Comparison of ENCODE assay signal across 8 cellular contexts in genomic region chr2:218168635-218169462, GRCh38. TPM values are rescaled to one million over a fixed set of nuclear protein-coding genes. Genes with fewer than 3 reads are reported as not detected.
DNase-seq lines count a peak whose midpoint lies in the region; ATAC-seq and TF ChIP-seq lines count a peak whose summit lies in the region.

No MANE protein-coding gene starts in this region.

- no peak overlapping the region for H3K27ac ChIP-seq in right atrium auricular region

- H3K36me3 ChIP-seq in right atrium auricular region: no peaks in the 10 kb centered on the region

- H3K27me3 ChIP-seq in right atrium auricular region: no peaks in the 10 kb centered on the region

- H3K4me1 ChIP-seq in right atrium auricular region: no peaks in the 10 kb centered on the region

- peak; percentile 47 to 69 for TF ChIP-seq CTCF in right atrium auricular region (IDR thresholded peaks at IDR 0.05)

- ATAC-seq in HG02763 (IDR thresholded peaks at IDR 0.05; ENCODE audit: unreplicated experiment) (peak; percentile 45), HG03039 (IDR thresholded peaks at IDR 0.05; ENCODE audit: unreplicated experiment) (no peak), GM18861 (IDR thresholded peaks at IDR 0.05; ENCODE audit: unreplicated experiment) (no peak)

- no peaks in the 10 kb centered on the region for H3K9me3 ChIP-seq in right atrium auricular region

- peak; percentile 77 for DNase-seq in ELF-1 (ENCODE audit: low read depth, low spot score)
- DNase-seq in SHP77 (lab: John Stamatoyannopoulos, UW): peak; percentile 20 to 35
- peak; percentile 37 to 44 for DNase-seq in activated T-helper 1 cell treated with anti-CD3 and anti-CD28 coated beads, Interleukin-2, amount 50 U/mL, for 16 hours (ENCODE audit: low read depth in 1 of 2, low spot score in 1 of 2)
- peak; percentile 63 for DNase-seq in right atrium auricular region (ENCODE audit: low spot score)
- DNase-seq in stimulated activated CD4-positive, alpha-beta T cell treated with anti-CD3 and anti-CD28 coated beads, Interleukin-12 subunit alpha, Interleukin-12 subunit beta, amount 100 ng/mL, for 4 hours: peak; percentile 59

- no peak overlapping the region for H3K4me3 ChIP-seq in right atrium auricular region

RNA-seq across cellular contexts. Expression of gene CXCR1, which starts 2.1 kb away (rescaled TPM):
- total RNA-seq in right atrium auricular region: under 1 TPM; 0.51 to 0.78 TPM

RNA-seq across cellular contexts. Expression of gene CXCR2, which starts 43.0 kb away (rescaled TPM):
- total RNA-seq in right atrium auricular region: under 1 TPM; 0.35 to 0.59 TPM

RNA-seq across cellular contexts. Expression of gene ARPC2, which starts 48.1 kb away (rescaled TPM):
- total RNA-seq in right atrium auricular region: 100 to 1,000 TPM; 112 to 177 TPM
